In genomic region chr19:28867978-28868377, GRCh38 we compare ENCODE assay signal across 30 cellular contexts.
DNase-seq lines count a peak whose midpoint lies in the region; ATAC-seq, FAIRE-seq and TF ChIP-seq lines count a peak whose summit lies in the region.
"Had no signal": no experiment of that assay in that cellular context is flagged by ENCODE, and none has a peak within 500 bp of the region (broad histone marks: within the 10 kb centered on the region; RNA-seq: fewer than 3 reads in every experiment).

No MANE protein-coding gene starts in this region.

- H3K4me3 Mint-ChIP-seq in Caco-2 (ENCODE audit: unreplicated experiment): no peak overlapping the region
- H3K4me3 Mint-ChIP-seq: B cell; CD14-positive monocyte; CD4-positive, alpha-beta memory T cell; CD4-positive, alpha-beta T cell; CD4-positive, CD25-positive, alpha-beta regulatory T cell; CD8-positive, alpha-beta memory T cell; CD8-positive, alpha-beta T cell had no signal

- ATAC-seq in A549: no peak
- ATAC-seq: CD8-positive, alpha-beta T cell had no signal

- peaks cover 9% of the 10 kb centered on the region for H3K27me3 Mint-ChIP-seq in Caco-2 (ENCODE audit: insufficient read depth, unreplicated experiment)
- H3K27me3 Mint-ChIP-seq: B cell; CD4-positive, alpha-beta memory T cell; CD4-positive, alpha-beta T cell; CD4-positive, CD25-positive, alpha-beta regulatory T cell had no signal

- in situ Hi-C loops in GM13977 (cut with MboI; ENCODE audit: low pct_unique_long_range_greater_than_20kb, low sequenced_read_pairs, unreplicated experiment): no loop called here

- H3K27ac Mint-ChIP-seq in Caco-2 (ENCODE audit: unreplicated experiment): no peak overlapping the region
- H3K27ac Mint-ChIP-seq: B cell; CD14-positive monocyte; CD4-positive, alpha-beta memory T cell; CD4-positive, alpha-beta T cell; CD4-positive, CD25-positive, alpha-beta regulatory T cell; CD8-positive, alpha-beta memory T cell; CD8-positive, alpha-beta T cell had no signal

- no peaks in the 10 kb centered on the region for H3K36me3 Mint-ChIP-seq in Caco-2 (ENCODE audit: insufficient read depth, unreplicated experiment)
- H3K36me3 Mint-ChIP-seq: CD14-positive monocyte; CD4-positive, alpha-beta memory T cell; CD4-positive, CD25-positive, alpha-beta regulatory T cell; CD8-positive, alpha-beta memory T cell; CD8-positive, alpha-beta T cell had no signal

- FAIRE-seq in A549 (lab: Jason Lieb, UNC): peak; percentile 32
- FAIRE-seq: A204.1, D721Med had no signal

- no peak for TF ChIP-seq RAD21 in A549 (conservative IDR thresholded peaks at IDR 0.05 in 1 of 2, IDR thresholded peaks at IDR 0.05 in 1 of 2)

- CTCF ChIA-PET in A549 (lab: Yijun Ruan, JAX): interaction anchor here (2.1 kb wide), 1 partner anchor 11 kb away, joined by 15 read pairs; no protein-coding TSS in a partner anchor
- CTCF ChIA-PET in HEK293 (lab: Yijun Ruan, JAX): interaction anchor here (0.6 to 8.3 kb wide), 6 partner anchors 10 to 960 kb away, joined by 3 to 74 read pairs (median 4); no protein-coding TSS in a partner anchor
- CTCF ChIA-PET in Caco-2 (lab: Charles Lee): no interaction called here

- DNase-seq in A549 (ENCODE audit: low read depth in 1 of 2, low spot score in 1 of 2) (no peak), Caco-2 (no peak), GM13977 (ENCODE audit: low spot score) (no peak)
- DNase-seq: 8988T; ACHN; AML-193; BE2C; C1 segment of cervical spinal cord; Calu3; CD4-positive, alpha-beta memory T cell; CD4-positive, alpha-beta T cell; CD4-positive, CD25-positive, alpha-beta regulatory T cell; CD8-positive, alpha-beta memory T cell; CD8-positive, alpha-beta T cell; COR-L47; DMS 273 treated with DMSO at 0.1 percent for 48 hours; DMS153; DMS53; DMS79; DND-41; EL had no signal

- TF ChIP-seq POLR2A in A549 (IDR thresholded peaks at IDR 0.05; ENCODE audit: low read length): no peak

- H3K4me1 ChIP-seq in A549 (no peaks in the 10 kb centered on the region), HEK293 (ENCODE audit: control insufficient read depth, insufficient read depth, low read length) (peaks cover 30% of the 10 kb centered on the region), Caco-2 (no peaks in the 10 kb centered on the region)
- H3K4me1 ChIP-seq: BE2C had no signal

- H3K9me3 ChIP-seq in A549 (peaks cover 15% of the 10 kb centered on the region), HEK293 (ENCODE audit: control insufficient read depth, insufficient read depth, low read depth, low read length) (no peaks in the 10 kb centered on the region), Caco-2 (no peaks in the 10 kb centered on the region; the same call in 1 of the 2 replicates)
- H3K9me3 ChIP-seq: BE2C; BLaER1; BLaER1 treated with 17β-estradiol and CSF1 and Interleukin-3, amounts not matched to agents 10 nM and 100 nM had no signal

- H3K27ac ChIP-seq in A549 (no peak overlapping the region), HEK293 (ENCODE audit: extremely low read depth, low read depth, low read length) (no peak overlapping the region)
- H3K27ac ChIP-seq: 22Rv1; BLaER1; BLaER1 treated with 17β-estradiol and CSF1 and Interleukin-3, amounts not matched to agents 10 nM and 100 nM; C4-2B had no signal

- TF ChIP-seq EP300 in A549 (IDR thresholded peaks at IDR 0.05): no peak

- no TSS peak for BruUV-seq in Caco-2 (replicated peaks; lab: Mats Ljungman, UMichigan)

- H3K4me1 Mint-ChIP-seq in Caco-2 (ENCODE audit: low read depth, unreplicated experiment): no peaks in the 10 kb centered on the region
- H3K4me1 Mint-ChIP-seq: B cell; CD14-positive monocyte; CD4-positive, alpha-beta memory T cell; CD4-positive, CD25-positive, alpha-beta regulatory T cell; CD8-positive, alpha-beta memory T cell had no signal

- no peaks in the 10 kb centered on the region for H3K27me3 ChIP-seq in Caco-2 (replicated peaks; ENCODE audit: control insufficient read depth, insufficient read depth, low read length)
- H3K27me3 ChIP-seq: BE2C, BLaER1 had no signal

- intact Hi-C loops in Caco-2 (cut with micrococcal nuclease; ENCODE audit: unreplicated experiment): no loop called here

- WGBS in A549 (ENCODE audit: missing lambda C conversion rate): 4% methylated on average over 4 of the region's 4 CpGs

- TF ChIP-seq CTCF in A549 (IDR thresholded peaks at IDR 0.05) (no peak), HEK293 (tag by site-specific recombination; IDR thresholded peaks at IDR 0.05) (no peak), Caco-2 (IDR thresholded peaks at IDR 0.05; ENCODE audit: insufficient read depth in 1 of 2, low read depth in 1 of 2, low read length in 1 of 2, severe bottlenecking in 1 of 2, unreplicated experiment in 1 of 2) (no peak), GM13977 (IDR thresholded peaks at IDR 0.05; ENCODE audit: extremely low read depth, insufficient read depth, missing control alignments) (no peak)

- H3K36me3 ChIP-seq in HEK293 (ENCODE audit: control insufficient read depth in 2 of 2, insufficient read depth in 1 of 2, low read length in 2 of 2) (no peaks in the 10 kb centered on the region), Caco-2 (ENCODE audit: control insufficient read depth, insufficient read depth, low read length) (no peaks in the 10 kb centered on the region)
- H3K36me3 ChIP-seq: BE2C; BLaER1; BLaER1 treated with 17β-estradiol and CSF1 and Interleukin-3, amounts not matched to agents 10 nM and 100 nM had no signal

- H3K4me3 ChIP-seq in A549: no peak overlapping the region
- no peak overlapping the region for H3K4me3 ChIP-seq in HEK293 (ENCODE audit: low read depth, low read length)
- H3K4me3 ChIP-seq in Caco-2 (ENCODE audit: low read depth, low read length): no peak overlapping the region
- H3K4me3 ChIP-seq: BLaER1; BLaER1 treated with 17β-estradiol and CSF1 and Interleukin-3, amounts not matched to agents 10 nM and 100 nM had no signal

- H3K4me2 ChIP-seq in A549: no peak overlapping the region
- H3K4me2 ChIP-seq: BLaER1 had no signal

- POLR2A ChIA-PET in A549 (lab: Yijun Ruan, JAX): no interaction called here
- POLR2A ChIA-PET in HEK293 (lab: Yijun Ruan, JAX): no interaction called here
- POLR2A ChIA-PET in Caco-2 (lab: Charles Lee): no interaction called here

- no peaks in the 10 kb centered on the region for H3K9me3 Mint-ChIP-seq in Caco-2 (ENCODE audit: unreplicated experiment)
- H3K9me3 Mint-ChIP-seq: CD4-positive, alpha-beta T cell had no signal

TF ChIP-seq in A549, 52 proteins besides CTCF, POLR2A, EP300 and RAD21 (continues in another document):
- no peak for TF ChIP-seq EHMT2 (IDR thresholded peaks at IDR 0.05; ENCODE audit: low read depth)
- TF ChIP-seq MYC (IDR thresholded peaks at IDR 0.05; ENCODE audit: borderline replicate concordance, low read length): no peak
- no peak for TF ChIP-seq MAZ (IDR thresholded peaks at IDR 0.05; ENCODE audit: borderline replicate concordance, low read depth, low read length)
- no peak for TF ChIP-seq BCL3 (IDR thresholded peaks at IDR 0.05)

TF ChIP-seq in HEK293, 187 proteins besides CTCF, POLR2A, EP300 and RAD21 (continues in another document):
- TF ChIP-seq ZNF692 (tag by site-specific recombination; IDR thresholded peaks at IDR 0.05): no peak
- TF ChIP-seq, protein P1, sequence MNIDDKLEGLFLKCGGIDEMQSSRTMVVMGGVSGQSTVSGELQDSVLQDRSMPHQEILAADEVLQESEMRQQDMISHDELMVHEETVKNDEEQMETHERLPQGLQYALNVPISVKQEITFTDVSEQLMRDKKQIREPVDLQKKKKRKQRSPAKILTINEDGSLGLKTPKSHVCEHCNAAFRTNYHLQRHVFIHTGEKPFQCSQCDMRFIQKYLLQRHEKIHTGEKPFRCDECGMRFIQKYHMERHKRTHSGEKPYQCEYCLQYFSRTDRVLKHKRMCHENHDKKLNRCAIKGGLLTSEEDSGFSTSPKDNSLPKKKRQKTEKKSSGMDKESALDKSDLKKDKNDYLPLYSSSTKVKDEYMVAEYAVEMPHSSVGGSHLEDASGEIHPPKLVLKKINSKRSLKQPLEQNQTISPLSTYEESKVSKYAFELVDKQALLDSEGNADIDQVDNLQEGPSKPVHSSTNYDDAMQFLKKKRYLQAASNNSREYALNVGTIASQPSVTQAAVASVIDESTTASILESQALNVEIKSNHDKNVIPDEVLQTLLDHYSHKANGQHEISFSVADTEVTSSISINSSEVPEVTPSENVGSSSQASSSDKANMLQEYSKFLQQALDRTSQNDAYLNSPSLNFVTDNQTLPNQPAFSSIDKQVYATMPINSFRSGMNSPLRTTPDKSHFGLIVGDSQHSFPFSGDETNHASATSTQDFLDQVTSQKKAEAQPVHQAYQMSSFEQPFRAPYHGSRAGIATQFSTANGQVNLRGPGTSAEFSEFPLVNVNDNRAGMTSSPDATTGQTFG (tag by site-specific recombination; IDR thresholded peaks at IDR 0.05; ENCODE audit: borderline replicate concordance): no peak
- no peak for TF ChIP-seq ZNF837 (tag by site-specific recombination; IDR thresholded peaks at IDR 0.05)
- TF ChIP-seq, protein P2, sequence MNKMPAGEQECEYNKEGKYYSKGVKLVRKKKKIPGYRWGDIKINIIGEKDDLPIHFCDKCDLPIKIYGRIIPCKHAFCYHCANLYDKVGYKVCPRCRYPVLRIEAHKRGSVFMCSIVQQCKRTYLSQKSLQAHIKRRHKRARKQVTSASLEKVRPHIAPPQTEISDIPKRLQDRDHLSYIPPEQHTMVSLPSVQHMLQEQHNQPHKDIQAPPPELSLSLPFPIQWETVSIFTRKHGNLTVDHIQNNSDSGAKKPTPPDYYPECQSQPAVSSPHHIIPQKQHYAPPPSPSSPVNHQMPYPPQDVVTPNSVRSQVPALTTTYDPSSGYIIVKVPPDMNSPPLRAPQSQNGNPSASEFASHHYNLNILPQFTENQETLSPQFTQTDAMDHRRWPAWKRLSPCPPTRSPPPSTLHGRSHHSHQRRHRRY (tag by site-specific recombination; IDR thresholded peaks at IDR 0.05): no peak
- no peak for TF ChIP-seq ZNF623 (tag by site-specific recombination; IDR thresholded peaks at IDR 0.05)
- no peak; the same call in 1 of the 2 replicates for TF ChIP-seq ZNF580 (tag by site-specific recombination; IDR thresholded peaks at IDR 0.05)
